Comparison of ENCODE assay signal across 1 cellular context in the genomic region with DNA sequence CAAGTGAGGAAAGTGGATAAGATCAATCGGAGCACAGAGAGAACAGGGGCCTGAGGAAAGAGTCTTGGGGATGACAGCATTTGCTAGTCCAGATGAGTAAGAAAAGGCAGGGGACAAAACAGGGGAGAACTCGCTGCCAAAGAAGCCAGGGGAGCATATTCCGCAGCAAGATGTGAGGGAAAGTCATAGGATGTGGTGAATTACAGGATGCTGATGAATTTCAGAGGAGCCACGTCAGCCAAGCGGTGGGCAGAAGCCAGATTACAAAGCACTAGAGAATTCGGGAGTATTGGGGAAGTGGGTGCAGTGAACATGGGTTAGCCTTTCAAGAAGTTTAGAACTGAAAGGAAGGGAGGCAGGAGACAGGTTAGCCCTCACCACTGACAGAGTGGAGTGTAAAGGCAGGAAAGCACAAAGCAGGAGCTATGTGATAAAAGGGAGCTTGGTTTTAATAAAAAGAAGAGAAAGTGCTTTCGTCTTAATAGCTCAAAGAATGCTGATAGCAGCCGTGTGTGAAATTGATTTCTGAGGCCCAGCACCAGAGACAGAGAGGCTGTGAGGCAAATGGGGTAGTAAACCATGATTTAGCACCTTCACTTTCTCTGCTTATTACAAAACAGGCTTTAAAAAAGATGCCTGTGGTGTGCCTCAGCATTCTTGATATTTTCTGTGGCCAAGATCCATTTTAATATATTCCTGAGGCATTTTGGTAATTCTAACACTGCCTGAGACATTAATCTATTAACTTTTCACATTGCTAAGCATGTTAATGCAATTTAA.
TF ChIP-seq lines count a peak whose summit lies in the region.

No MANE protein-coding gene starts in this region.

TF ChIP-seq in SK-N-SH, 30 proteins besides CTCF, POLR2A, EP300 and RAD21 (continued from another document):
- TF ChIP-seq, protein P1, sequence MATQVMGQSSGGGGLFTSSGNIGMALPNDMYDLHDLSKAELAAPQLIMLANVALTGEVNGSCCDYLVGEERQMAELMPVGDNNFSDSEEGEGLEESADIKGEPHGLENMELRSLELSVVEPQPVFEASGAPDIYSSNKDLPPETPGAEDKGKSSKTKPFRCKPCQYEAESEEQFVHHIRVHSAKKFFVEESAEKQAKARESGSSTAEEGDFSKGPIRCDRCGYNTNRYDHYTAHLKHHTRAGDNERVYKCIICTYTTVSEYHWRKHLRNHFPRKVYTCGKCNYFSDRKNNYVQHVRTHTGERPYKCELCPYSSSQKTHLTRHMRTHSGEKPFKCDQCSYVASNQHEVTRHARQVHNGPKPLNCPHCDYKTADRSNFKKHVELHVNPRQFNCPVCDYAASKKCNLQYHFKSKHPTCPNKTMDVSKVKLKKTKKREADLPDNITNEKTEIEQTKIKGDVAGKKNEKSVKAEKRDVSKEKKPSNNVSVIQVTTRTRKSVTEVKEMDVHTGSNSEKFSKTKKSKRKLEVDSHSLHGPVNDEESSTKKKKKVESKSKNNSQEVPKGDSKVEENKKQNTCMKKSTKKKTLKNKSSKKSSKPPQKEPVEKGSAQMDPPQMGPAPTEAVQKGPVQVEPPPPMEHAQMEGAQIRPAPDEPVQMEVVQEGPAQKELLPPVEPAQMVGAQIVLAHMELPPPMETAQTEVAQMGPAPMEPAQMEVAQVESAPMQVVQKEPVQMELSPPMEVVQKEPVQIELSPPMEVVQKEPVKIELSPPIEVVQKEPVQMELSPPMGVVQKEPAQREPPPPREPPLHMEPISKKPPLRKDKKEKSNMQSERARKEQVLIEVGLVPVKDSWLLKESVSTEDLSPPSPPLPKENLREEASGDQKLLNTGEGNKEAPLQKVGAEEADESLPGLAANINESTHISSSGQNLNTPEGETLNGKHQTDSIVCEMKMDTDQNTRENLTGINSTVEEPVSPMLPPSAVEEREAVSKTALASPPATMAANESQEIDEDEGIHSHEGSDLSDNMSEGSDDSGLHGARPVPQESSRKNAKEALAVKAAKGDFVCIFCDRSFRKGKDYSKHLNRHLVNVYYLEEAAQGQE (IDR thresholded peaks at IDR 0.05; ENCODE audit: low read depth, low read length), result peak; percentile 79
- peak; percentile 82 for TF ChIP-seq POLR2AphosphoS5 (IDR thresholded peaks at IDR 0.05; ENCODE audit: low read depth, low read length)
- TF ChIP-seq, protein P2, sequence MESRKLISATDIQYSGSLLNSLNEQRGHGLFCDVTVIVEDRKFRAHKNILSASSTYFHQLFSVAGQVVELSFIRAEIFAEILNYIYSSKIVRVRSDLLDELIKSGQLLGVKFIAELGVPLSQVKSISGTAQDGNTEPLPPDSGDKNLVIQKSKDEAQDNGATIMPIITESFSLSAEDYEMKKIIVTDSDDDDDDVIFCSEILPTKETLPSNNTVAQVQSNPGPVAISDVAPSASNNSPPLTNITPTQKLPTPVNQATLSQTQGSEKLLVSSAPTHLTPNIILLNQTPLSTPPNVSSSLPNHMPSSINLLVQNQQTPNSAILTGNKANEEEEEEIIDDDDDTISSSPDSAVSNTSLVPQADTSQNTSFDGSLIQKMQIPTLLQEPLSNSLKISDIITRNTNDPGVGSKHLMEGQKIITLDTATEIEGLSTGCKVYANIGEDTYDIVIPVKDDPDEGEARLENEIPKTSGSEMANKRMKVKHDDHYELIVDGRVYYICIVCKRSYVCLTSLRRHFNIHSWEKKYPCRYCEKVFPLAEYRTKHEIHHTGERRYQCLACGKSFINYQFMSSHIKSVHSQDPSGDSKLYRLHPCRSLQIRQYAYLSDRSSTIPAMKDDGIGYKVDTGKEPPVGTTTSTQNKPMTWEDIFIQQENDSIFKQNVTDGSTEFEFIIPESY (IDR thresholded peaks at IDR 0.05; ENCODE audit: borderline replicate concordance, low read depth), result peak; percentile 88
- TF ChIP-seq TAF1 (IDR thresholded peaks at IDR 0.05; ENCODE audit: borderline replicate concordance, low read depth, low read length), result 0 out of 2 replicates have a peak, but pooled peaks have one; percentile 62
- TF ChIP-seq RCOR1 (IDR thresholded peaks at IDR 0.05; ENCODE audit: low read length), result no peak
